9 cellular contexts compared by ENCODE assay signal in genomic region chr6:89440200-89440599, GRCh38. TPM values are rescaled to one million over a fixed set of nuclear protein-coding genes. Genes with fewer than 3 reads are reported as not detected.
"Had no signal": no experiment of that assay in that cellular context is flagged by ENCODE, and none has a peak within 500 bp of the region (broad histone marks: within the 10 kb centered on the region; RNA-seq: fewer than 3 reads in every experiment).

No MANE protein-coding gene starts in this region.

- H3K27ac Mint-ChIP-seq: HFFc6, IgD-negative memory B cell had no signal

- H3K9ac ChIP-seq: GM23248 had no signal

- ATAC-seq: HCT116, HepG2 had no signal

- H3K36me3 ChIP-seq: HAP-1 had no signal

- H3K4me3 ChIP-seq: GM23248, HAP-1 had no signal

- H3K4me3 Mint-ChIP-seq: HFFc6, IgD-negative memory B cell had no signal

- H3K27me3 Mint-ChIP-seq: IgD-negative memory B cell had no signal

- H3K9me3 ChIP-seq: HAP-1 had no signal

- H3K36me3 Mint-ChIP-seq: IgD-negative memory B cell had no signal

- H3K9me3 Mint-ChIP-seq: HFFc6, IgD-negative memory B cell had no signal

- H3K27ac ChIP-seq: GM23248, HL-60 had no signal

- H2AFZ ChIP-seq: GM23248 had no signal

- DNase-seq: GM23248, H7, HFFc6, KBM-7 had no signal

RNA-seq across cellular contexts. Expression of gene ANKRD6, which starts 7.2 kb away (rescaled TPM):
- total RNA-seq: HFFc6 had no signal

RNA-seq across cellular contexts. Expression of gene RRAGD, which starts 28.1 kb away (rescaled TPM):
- total RNA-seq: GM23248, HFFc6 had no signal
- polyA plus RNA-seq: GM23248 had no signal
